Comparison of ENCODE assay signal across 8 cellular contexts in genomic region chr2:151260492-151261239, GRCh38. TPM values are rescaled to one million over a fixed set of nuclear protein-coding genes. Genes with fewer than 3 reads are reported as not detected.
DNase-seq lines count a peak whose midpoint lies in the region; ATAC-seq and TF ChIP-seq lines count a peak whose summit lies in the region.

No MANE protein-coding gene starts in this region.

- peak; percentile 12 for DNase-seq in AG20443 (ENCODE audit: low spot score)
- peak in 1 of 2 donors; percentile 39 for DNase-seq in foreskin keratinocyte
- no peak for DNase-seq in skeletal muscle cell (ENCODE audit: low read depth)
- DNase-seq in activated CD4-positive, alpha-beta T cell treated with anti-CD3 and anti-CD28 coated beads for 48 hours: no peak
- DNase-seq in NCI-H1048 (lab: John Stamatoyannopoulos, UW): no peak

- H3K27me3 ChIP-seq in foreskin keratinocyte: no peaks in the 10 kb centered on the region

- TF ChIP-seq CTCF in VCaP (conservative IDR thresholded peaks at IDR 0.05) (no peak), foreskin keratinocyte (conservative IDR thresholded peaks at IDR 0.05) (no peak)

- H3K4me1 ChIP-seq in foreskin keratinocyte: peaks cover 16% of the 10 kb centered on the region

- ATAC-seq in GM18868 (IDR thresholded peaks at IDR 0.05; ENCODE audit: unreplicated experiment) (peak; percentile 11), HG03175 (IDR thresholded peaks at IDR 0.05; ENCODE audit: unreplicated experiment) (peak; percentile 9), foreskin keratinocyte (no peak)

- H3K4me3 ChIP-seq in skeletal muscle cell (ENCODE audit: low read depth, low read length): peak overlapping the region; percentile 69

- H3K27ac ChIP-seq in VCaP (peak overlapping the region; percentile 95), foreskin keratinocyte (peak overlapping the region; percentile 59)

RNA-seq across cellular contexts. Expression of gene RBM43, which starts 1.0 kb away (rescaled TPM):
- 1.3 and 1.5 TPM in 2 replicates for total RNA-seq in foreskin keratinocyte
- 0.69 and 0.88 TPM in 2 replicates for polyA plus RNA-seq in foreskin keratinocyte

RNA-seq across cellular contexts. Expression of gene NMI, which starts 28.8 kb away (rescaled TPM):
- 13.3 and 15.3 TPM in 2 replicates for total RNA-seq in foreskin keratinocyte
- polyA plus RNA-seq in foreskin keratinocyte: 15.3 and 15.5 TPM in 2 replicates
